In genomic region chr12:10614056-10614370, GRCh38 we compare ENCODE assay signal across 8 cellular contexts. TPM values are rescaled to one million over a fixed set of nuclear protein-coding genes. Genes with fewer than 3 reads are reported as not detected.
A peak's percentile ranks its signal among the peaks of the same experiment; 100 is the strongest.
DNase-seq lines count a peak whose midpoint lies in the region; ATAC-seq and TF ChIP-seq lines count a peak whose summit lies in the region.

No MANE protein-coding gene starts in this region.

- peaks cover 26% of the 10 kb centered on the region for H3K27me3 Mint-ChIP-seq in brain

- DNase-seq in AG09309 (ENCODE audit: low read depth), result no peak
- DNase-seq in mucosa of descending colon, result no peak
- DNase-seq in NCI-H2081 (lab: John Stamatoyannopoulos, UW), result no peak
- DNase-seq in GM19240 (ENCODE audit: insufficient read length, low spot score), result no peak

- no peak for TF ChIP-seq CTCF in AG09309 (IDR thresholded peaks at IDR 0.05; ENCODE audit: control insufficient read depth, insufficient read depth, low read depth, low read length, missing control alignments)
- TF ChIP-seq CTCF in brain (conservative IDR thresholded peaks at IDR 0.05), result no peak
- no peak for TF ChIP-seq CTCF in mucosa of descending colon (IDR thresholded peaks at IDR 0.05)

- H3K9me3 ChIP-seq in mucosa of descending colon, result no peaks in the 10 kb centered on the region

- peak overlapping the region; percentile 68 for H3K4me3 ChIP-seq in AG09309 (ENCODE audit: control insufficient read depth, low read depth, low read length)
- peak overlapping the region; percentile 62 for H3K4me3 ChIP-seq in mucosa of descending colon

- peaks cover 0 to 5% (median 0%) of the 10 kb centered on the region in 5 experiments for H3K9me3 Mint-ChIP-seq in brain

- H3K4me3 Mint-ChIP-seq in brain, result peak overlapping the region; percentile 99 to 100 (median 100)

- intact Hi-C loops in mucosa of descending colon (cut with DNase I, micrococcal nuclease), result loop anchor here in 1 of 2 donors (10.0 kb wide), 1 partner anchor 51 kb away; no protein-coding TSS in a partner anchor

- peaks cover 4% of the 10 kb centered on the region for H3K36me3 Mint-ChIP-seq in brain

- ATAC-seq in HG02970 (IDR thresholded peaks at IDR 0.05; ENCODE audit: low FRiP score, unreplicated experiment), result peak; percentile 25
- ATAC-seq in mucosa of descending colon, result no peak
- no peak for ATAC-seq in HG03097 (IDR thresholded peaks at IDR 0.05; ENCODE audit: low FRiP score, unreplicated experiment)
- no peak for ATAC-seq in GM19463 (IDR thresholded peaks at IDR 0.05; ENCODE audit: unreplicated experiment)

- peaks cover 11% of the 10 kb centered on the region for H3K4me1 ChIP-seq in mucosa of descending colon (ENCODE audit: low read depth)

- peaks cover 43% of the 10 kb centered on the region for H3K4me1 Mint-ChIP-seq in brain

- H3K36me3 ChIP-seq in mucosa of descending colon (ENCODE audit: low read depth), result no peaks in the 10 kb centered on the region

- H3K27ac Mint-ChIP-seq in brain, result peak overlapping the region; percentile 100

RNA-seq across cellular contexts. Expression of gene MAGOHB, which starts 0.6 kb away (rescaled TPM):
- 24.9 TPM for polyA plus RNA-seq in brain (ENCODE audit: insufficient read depth, low read depth, low replicate concordance)
- 10 to 100 TPM in 2 of 3 donors, 1 to 10 TPM in 1; 9.6 to 14.7 (median 13.7) TPM for total RNA-seq in mucosa of descending colon

RNA-seq across cellular contexts. Expression of gene STYK1, which starts 59.8 kb away (rescaled TPM):
- 0.17 TPM for polyA plus RNA-seq in brain (ENCODE audit: insufficient read depth, low read depth, low replicate concordance)
- total RNA-seq in mucosa of descending colon, result 10 to 100 TPM; 19.9 to 37.6 (median 28.0) TPM
